Comparison of ENCODE assay signal across 1 cellular context in the genomic region with DNA sequence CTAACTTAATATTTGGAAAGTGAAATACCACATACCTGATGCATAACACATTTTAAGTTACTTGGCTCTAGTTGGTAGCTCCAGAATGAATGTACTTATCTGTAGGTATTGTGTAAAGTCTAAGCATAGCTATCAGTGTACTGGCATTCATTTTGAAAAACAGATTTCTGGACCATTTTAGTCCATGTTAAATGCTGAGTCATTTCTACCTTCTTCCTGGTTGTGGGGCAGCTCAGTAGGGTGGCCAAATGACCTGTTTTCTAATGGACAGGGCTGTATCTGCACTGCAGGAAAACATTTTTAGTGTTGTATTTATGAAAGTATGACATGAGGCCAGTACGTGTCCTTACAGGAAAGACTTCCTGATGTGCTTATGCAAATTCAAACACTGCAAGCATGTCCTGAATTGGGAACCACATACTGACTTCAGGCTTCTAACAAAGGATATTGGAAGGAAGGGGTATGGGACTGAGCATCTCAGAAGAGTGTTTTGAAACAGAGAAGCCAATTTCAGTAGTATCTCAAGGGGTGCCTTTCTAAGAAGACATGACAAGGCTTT.
TF ChIP-seq lines count a peak whose summit lies in the region.

No MANE protein-coding gene starts in this region.

TF ChIP-seq in GM23338, 12 proteins besides CTCF, POLR2A, EP300 and RAD21:
- TF ChIP-seq, protein P1, sequence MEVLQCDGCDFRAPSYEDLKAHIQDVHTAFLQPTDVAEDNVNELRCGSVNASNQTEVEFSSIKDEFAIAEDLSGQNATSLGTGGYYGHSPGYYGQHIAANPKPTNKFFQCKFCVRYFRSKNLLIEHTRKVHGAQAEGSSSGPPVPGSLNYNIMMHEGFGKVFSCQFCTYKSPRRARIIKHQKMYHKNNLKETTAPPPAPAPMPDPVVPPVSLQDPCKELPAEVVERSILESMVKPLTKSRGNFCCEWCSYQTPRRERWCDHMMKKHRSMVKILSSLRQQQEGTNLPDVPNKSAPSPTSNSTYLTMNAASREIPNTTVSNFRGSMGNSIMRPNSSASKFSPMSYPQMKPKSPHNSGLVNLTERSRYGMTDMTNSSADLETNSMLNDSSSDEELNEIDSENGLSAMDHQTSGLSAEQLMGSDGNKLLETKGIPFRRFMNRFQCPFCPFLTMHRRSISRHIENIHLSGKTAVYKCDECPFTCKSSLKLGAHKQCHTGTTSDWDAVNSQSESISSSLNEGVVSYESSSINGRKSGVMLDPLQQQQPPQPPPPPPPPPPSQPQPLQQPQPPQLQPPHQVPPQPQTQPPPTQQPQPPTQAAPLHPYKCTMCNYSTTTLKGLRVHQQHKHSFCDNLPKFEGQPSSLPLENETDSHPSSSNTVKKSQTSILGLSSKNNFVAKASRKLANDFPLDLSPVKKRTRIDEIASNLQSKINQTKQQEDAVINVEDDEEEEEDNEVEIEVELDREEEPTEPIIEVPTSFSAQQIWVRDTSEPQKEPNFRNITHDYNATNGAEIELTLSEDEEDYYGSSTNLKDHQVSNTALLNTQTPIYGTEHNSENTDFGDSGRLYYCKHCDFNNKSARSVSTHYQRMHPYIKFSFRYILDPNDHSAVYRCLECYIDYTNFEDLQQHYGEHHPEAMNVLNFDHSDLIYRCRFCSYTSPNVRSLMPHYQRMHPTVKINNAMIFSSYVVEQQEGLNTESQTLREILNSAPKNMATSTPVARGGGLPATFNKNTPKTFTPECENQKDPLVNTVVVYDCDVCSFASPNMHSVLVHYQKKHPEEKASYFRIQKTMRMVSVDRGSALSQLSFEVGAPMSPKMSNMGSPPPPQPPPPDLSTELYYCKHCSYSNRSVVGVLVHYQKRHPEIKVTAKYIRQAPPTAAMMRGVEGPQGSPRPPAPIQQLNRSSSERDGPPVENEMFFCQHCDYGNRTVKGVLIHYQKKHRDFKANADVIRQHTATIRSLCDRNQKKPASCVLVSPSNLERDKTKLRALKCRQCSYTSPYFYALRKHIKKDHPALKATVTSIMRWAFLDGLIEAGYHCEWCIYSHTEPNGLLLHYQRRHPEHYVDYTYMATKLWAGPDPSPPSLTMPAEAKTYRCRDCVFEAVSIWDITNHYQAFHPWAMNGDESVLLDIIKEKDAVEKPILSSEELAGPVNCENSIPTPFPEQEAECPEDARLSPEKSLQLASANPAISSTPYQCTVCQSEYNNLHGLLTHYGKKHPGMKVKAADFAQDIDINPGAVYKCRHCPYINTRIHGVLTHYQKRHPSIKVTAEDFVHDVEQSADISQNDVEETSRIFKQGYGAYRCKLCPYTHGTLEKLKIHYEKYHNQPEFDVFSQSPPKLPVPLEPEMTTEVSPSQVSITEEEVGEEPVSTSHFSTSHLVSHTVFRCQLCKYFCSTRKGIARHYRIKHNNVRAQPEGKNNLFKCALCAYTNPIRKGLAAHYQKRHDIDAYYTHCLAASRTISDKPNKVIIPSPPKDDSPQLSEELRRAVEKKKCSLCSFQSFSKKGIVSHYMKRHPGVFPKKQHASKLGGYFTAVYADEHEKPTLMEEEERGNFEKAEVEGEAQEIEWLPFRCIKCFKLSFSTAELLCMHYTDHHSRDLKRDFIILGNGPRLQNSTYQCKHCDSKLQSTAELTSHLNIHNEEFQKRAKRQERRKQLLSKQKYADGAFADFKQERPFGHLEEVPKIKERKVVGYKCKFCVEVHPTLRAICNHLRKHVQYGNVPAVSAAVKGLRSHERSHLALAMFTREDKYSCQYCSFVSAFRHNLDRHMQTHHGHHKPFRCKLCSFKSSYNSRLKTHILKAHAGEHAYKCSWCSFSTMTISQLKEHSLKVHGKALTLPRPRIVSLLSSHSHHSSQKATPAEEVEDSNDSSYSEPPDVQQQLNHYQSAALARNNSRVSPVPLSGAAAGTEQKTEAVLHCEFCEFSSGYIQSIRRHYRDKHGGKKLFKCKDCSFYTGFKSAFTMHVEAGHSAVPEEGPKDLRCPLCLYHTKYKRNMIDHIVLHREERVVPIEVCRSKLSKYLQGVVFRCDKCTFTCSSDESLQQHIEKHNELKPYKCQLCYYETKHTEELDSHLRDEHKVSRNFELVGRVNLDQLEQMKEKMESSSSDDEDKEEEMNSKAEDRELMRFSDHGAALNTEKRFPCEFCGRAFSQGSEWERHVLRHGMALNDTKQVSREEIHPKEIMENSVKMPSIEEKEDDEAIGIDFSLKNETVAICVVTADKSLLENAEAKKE (CRISPR knock-in tag; IDR thresholded peaks at IDR 0.05) = no peak
- no peak for TF ChIP-seq JUNB (IDR thresholded peaks at IDR 0.05; ENCODE audit: unreplicated experiment)
